ENCODE assay signal across 7 cellular contexts in genomic region chr22:46150615-46151423, GRCh38. TPM values are rescaled to one million over a fixed set of nuclear protein-coding genes. Genes with fewer than 3 reads are reported as not detected.
DNase-seq lines count a peak whose midpoint lies in the region; ATAC-seq, FAIRE-seq and TF ChIP-seq lines count a peak whose summit lies in the region.

No MANE protein-coding gene starts in this region.

- RAD21 ChIA-PET in GM12878 (lab: Charles Lee; ENCODE audit: unreplicated experiment), result interaction anchor here (1.4 kb wide), 1 partner anchor 145 kb away, joined by 3 read pairs; the partner anchor contains the start of gene GTSE1

- H3K36me3 ChIP-seq in GM12878 (ENCODE audit: control insufficient read depth in 2 of 2, insufficient read depth in 2 of 2, low read length in 1 of 2), result no peaks in the 10 kb centered on the region

- TF ChIP-seq CTCF in GM12878 (IDR thresholded peaks at IDR 0.05 in 2 of 3, conservative IDR thresholded peaks at IDR 0.05 in 1 of 3; ENCODE audit: control insufficient read depth in 2 of 3, extremely low read depth in 1 of 3, insufficient read depth in 1 of 3, low read depth in 3 of 3, low read length in 3 of 3), result no peak

- TF ChIP-seq POLR2A in GM19099 (IDR thresholded peaks at IDR 0.05; ENCODE audit: extremely low read depth, insufficient read length, low read depth), result peak; percentile 43
- peak; percentile 69 for TF ChIP-seq POLR2A in GM12878 (IDR thresholded peaks at IDR 0.05; ENCODE audit: low read depth, low read length)

- POLR2A ChIA-PET in GM12878 (lab: Charles Lee), result no interaction called here

- H2AFZ ChIP-seq in GM12878 (ENCODE audit: control insufficient read depth, low read depth, low read length), result peak overlapping the region; percentile 87

- H3K4me2 ChIP-seq in GM12878 (ENCODE audit: control insufficient read depth, insufficient read depth), result peak overlapping the region; percentile 99

- in situ Hi-C loops in GM12878 (cut with MboI), result no loop called here

- under 1% methylated on average over 54 of the region's 105 CpGs for WGBS in GM12878 (ENCODE audit: insufficient coverage, insufficient replicate concordance, low lambda C conversion rate, missing lambda C conversion rate)

- peak overlapping the region; percentile 68 for H3K27ac ChIP-seq in GM12878 (ENCODE audit: control insufficient read depth, insufficient read depth)

- FAIRE-seq in GM12878 (lab: Jason Lieb, UNC), result no peak

- H3K9ac ChIP-seq in GM12878 (ENCODE audit: control insufficient read depth, insufficient read depth, low read length), result peak overlapping the region; percentile 70

- BruUV-seq in GM12878 (replicated peaks; lab: Mats Ljungman, UMichigan), result no TSS peak

- DNase-seq in T-helper 17 cell (peak; percentile 55 to 60 (median 56)), GM12878 (ENCODE audit: low read depth, low spot score) (no peak), iPS-NIHi7 (ENCODE audit: extremely low spot score) (peak; percentile 81), NOMO-1 treated with dmso at 0.1 percent for 144 hours (lab: John Stamatoyannopoulos, UW; ENCODE audit: unreplicated experiment) (no peak)
- peak; percentile 68 for DNase-seq in stimulated activated CD4-positive, alpha-beta T cell treated with anti-CD3 and anti-CD28 coated beads, Interleukin-15, amount 100 ng/mL, for 24 hours

- ATAC-seq in HG03066 (IDR thresholded peaks at IDR 0.05; ENCODE audit: low read depth, unreplicated experiment) (peak; percentile 13), T-helper 17 cell (peak; percentile 63), GM12878 (peak; percentile 63)

- no peak for TF ChIP-seq RAD21 in GM12878 (IDR thresholded peaks at IDR 0.05; ENCODE audit: insufficient read depth, low read depth, low read length)

- peaks cover 9% of the 10 kb centered on the region in 2 experiments for H3K27me3 ChIP-seq in GM12878 (replicated peaks in 1 of 2; ENCODE audit: control insufficient read depth in 2 of 2, insufficient read depth in 2 of 2, low read length in 1 of 2)

- 0 out of 2 replicates have a peak, but pooled peaks cover 2% of the 10 kb centered on the region for H4K20me1 ChIP-seq in GM12878 (ENCODE audit: control insufficient read depth, insufficient read depth)

- peak overlapping the region; percentile 14 for H3K27ac Mint-ChIP-seq in T-helper 17 cell

- peak overlapping the region; percentile 84 for H3K4me3 Mint-ChIP-seq in T-helper 17 cell

- no peaks in the 10 kb centered on the region for H3K27me3 Mint-ChIP-seq in T-helper 17 cell

- peaks cover 7% of the 10 kb centered on the region for H3K4me1 ChIP-seq in GM12878 (ENCODE audit: control insufficient read depth, insufficient read depth, low read length)

- intact Hi-C loops in GM12878 (cut with micrococcal nuclease; ENCODE audit: unreplicated experiment), result loop anchor here (5.0 kb wide), 1 partner anchor 101 kb away; the partner anchor contains the start of gene CDPF1

- H3K4me3 ChIP-seq in GM12878, result peak overlapping the region; percentile 81

- CTCF ChIA-PET in GM12878 (lab: Yijun Ruan, JAX), result interaction anchor here (0.9 kb wide), 1 partner anchor 182 kb away, joined by 3 read pairs; no protein-coding TSS in a partner anchor

- SMC1A ChIA-PET in GM12878 (lab: Charles Lee; ENCODE audit: uncharacterized antibody, unreplicated experiment), result interaction anchor here (1.3 kb wide), 1 partner anchor 146 kb away, joined by 5 read pairs; the partner anchor contains the start of gene GTSE1

- no peak for TF ChIP-seq EP300 in GM12878 (IDR thresholded peaks at IDR 0.05; ENCODE audit: borderline replicate concordance in 1 of 2, control insufficient read depth in 1 of 2, low read depth in 2 of 2, low read length in 2 of 2)

- H3K79me2 ChIP-seq in GM12878 (ENCODE audit: control insufficient read depth, insufficient read depth, low read length), result peaks cover 5% of the 10 kb centered on the region

- no peaks in the 10 kb centered on the region for H3K9me3 ChIP-seq in T-helper 17 cell (ENCODE audit: control insufficient read depth, low read length, poor library complexity, severe bottlenecking)
- H3K9me3 ChIP-seq in GM12878 (replicated peaks; ENCODE audit: control insufficient read depth, insufficient read depth, low read length), result no peaks in the 10 kb centered on the region

- H3K36me3 Mint-ChIP-seq in T-helper 17 cell (ENCODE audit: low read depth), result peaks cover 2% of the 10 kb centered on the region

- peaks cover 12% of the 10 kb centered on the region for H3K4me1 Mint-ChIP-seq in T-helper 17 cell

TF ChIP-seq in GM12878, 131 proteins besides CTCF, POLR2A, EP300 and RAD21 (continues in another document):
- TF ChIP-seq SMAD1 (IDR thresholded peaks at IDR 0.05; ENCODE audit: low read depth, partially characterized antibody) (no peak), TCF7 (IDR thresholded peaks at IDR 0.05; ENCODE audit: borderline replicate concordance) (no peak), RELA (IDR thresholded peaks at IDR 0.05; ENCODE audit: borderline replicate concordance, partially characterized antibody) (peak; percentile 70), IRF4 (IDR thresholded peaks at IDR 0.05; ENCODE audit: low read depth, low read length) (no peak), NKRF (conservative IDR thresholded peaks at IDR 0.05) (0 out of 2 replicates have a peak, but pooled peaks have one; percentile 23), YBX1 (IDR thresholded peaks at IDR 0.05) (no peak), DPF2 (IDR thresholded peaks at IDR 0.05) (peak; percentile 76; the same call in 1 of the 2 replicates), GATAD2B (conservative IDR thresholded peaks at IDR 0.05; ENCODE audit: low read depth) (peak; percentile 87), IKZF1 (conservative IDR thresholded peaks at IDR 0.05) (peak; percentile 65), NBN (IDR thresholded peaks at IDR 0.05) (peak; percentile 39; the same call in 1 of the 2 replicates), SREBF1 (IDR thresholded peaks at IDR 0.05; ENCODE audit: low read length) (no peak), PAX5 (IDR thresholded peaks at IDR 0.05; ENCODE audit: borderline replicate concordance, low read depth, low read length) (no peak), EED (IDR thresholded peaks at IDR 0.05; ENCODE audit: low read depth) (0 out of 2 replicates have a peak, but pooled peaks have one; percentile 6), RELB (IDR thresholded peaks at IDR 0.05; ENCODE audit: low read depth) (peak; percentile 50; the same call in 1 of the 2 replicates)

RNA-seq across cellular contexts. Expression of gene PPARA, which starts 0.5 kb away (rescaled TPM):
- 10 to 100 TPM; 11.7 to 12.3 TPM for total RNA-seq in T-helper 17 cell
- total RNA-seq in GM12878 (2013; cell fraction: nucleolus; rRNA removed), result 59.9 and 66.3 TPM in 2 replicates
- 3.6 and 6.2 TPM in 2 replicates for total RNA-seq in GM12878 (2014; rRNA removed)
- 5.7 and 7.7 TPM in 2 replicates for total RNA-seq in GM12878 (2014; rRNA removed; fragmentation: Illumina TruSeq; extraction: Trizol)
- total RNA-seq in GM12878 (2021), result 7.6 and 10.1 TPM in 2 replicates
- 5.4 TPM for polyA plus RNA-seq in GM12878 (2011; ENCODE audit: low read depth)
- polyA plus RNA-seq in GM12878 (2011; rRNA removed), result 10.4 TPM in 2 replicates
- 9.0 and 9.3 TPM in 2 replicates for polyA plus RNA-seq in GM12878 (2011; cell fraction: cytosol; rRNA removed)
- 8.8 and 10.9 TPM in 2 replicates for polyA plus RNA-seq in GM12878 (2011; cell fraction: nucleus; rRNA removed)
- 9.0 and 9.1 TPM in 2 replicates for polyA plus RNA-seq in GM12878 (2012)
- 4.7 and 4.8 TPM in 2 replicates for polyA plus RNA-seq in GM12878 (2014; fragmentation: Illumina TruSeq; extraction: Trizol)
- 1 to 10 TPM in 1 of 2 experiments, under 1 TPM in 1; 0.72 to 1.0 TPM for polyA plus RNA-seq in GM12878 (2014; fragmentation: Nextera tagmentation; extraction: Ambion mirVana)
- polyA plus RNA-seq in GM12878 (2014; rRNA removed), result 4.9 and 5.2 TPM in 2 replicates
- 1 to 10 TPM; 2.4 to 4.4 TPM for polyA plus RNA-seq in GM12878 (2016; fragmentation: Nextera tagmentation; extraction: Ambion mirVana)
- polyA minus RNA-seq in GM12878 (2011; rRNA and poly(A)+ RNA removed), result 17.7 and 23.9 TPM in 2 replicates
- polyA minus RNA-seq in GM12878 (2011; cell fraction: cytosol; rRNA and poly(A)+ RNA removed), result 6.3 and 7.9 TPM in 2 replicates
- 15.0 and 19.8 TPM in 2 replicates for polyA minus RNA-seq in GM12878 (2011; cell fraction: nucleus; rRNA and poly(A)+ RNA removed)

Comparison
In these comparisons a context has a peak if more than half of its experiments do, and no peak if none do; other contexts are left out.
1. ATAC-seq: peak in every context shown above with its lines; median percentile 63 in T-helper 17 cell; 63 in GM12878; 13 in HG03066.
2. DNase-seq: peak in T-helper 17 cell (3 of 3), iPS-NIHi7 (single experiment) and stimulated activated CD4-positive, alpha-beta T cell treated with anti-CD3 and anti-CD28 coated beads, Interleukin-15, amount 100 ng/mL, for 24 hours (single experiment); none in GM12878 (single experiment) and NOMO-1 treated with dmso at 0.1 percent for 144 hours (single experiment).